In genomic region chr4:173883821-173884220, GRCh38 we compare ENCODE assay signal across 21 cellular contexts.
"Had no signal": no experiment of that assay in that cellular context is flagged by ENCODE, and none has a peak within 500 bp of the region (broad histone marks: within the 10 kb centered on the region; RNA-seq: fewer than 3 reads in every experiment).

No MANE protein-coding gene starts in this region.

- H3K4me3 ChIP-seq: left lung, mucosa of descending colon, sigmoid colon, stomach, thoracic aorta had no signal

- ATAC-seq: activated naive CD4-positive, alpha-beta T cell treated with anti-CD3 and anti-CD28 coated beads, Interleukin-2, amount 50 U/mL, for 72 hours; activated T-cell treated with anti-CD3 and anti-CD28 coated beads, Interleukin-2, amount 50 U/mL, for 4 hours; left lung; mucosa of descending colon; naive thymus-derived CD8-positive, alpha-beta T cell; WTC11 had no signal

- H3K27ac ChIP-seq: left lung, parathyroid adenoma, sigmoid colon, stomach, thoracic aorta had no signal

- H3K36me3 ChIP-seq: left lung, sigmoid colon, stomach, thoracic aorta had no signal

- DNase-seq: activated CD4-positive, alpha-beta memory T cell treated with anti-CD3 and anti-CD28 coated beads, Interleukin-2, amount 10 ng/mL, durations not matched to agents 7 days and 5 days; activated CD4-positive, alpha-beta T cell treated with anti-CD3 and anti-CD28 coated beads for 4 hours; activated effector memory CD4-positive, alpha-beta T cell treated with Interleukin-2 at 50 U/mL for 16 hours; activated T-cell treated with anti-CD3 and anti-CD28 coated beads, Interleukin-2, amount 50 U/mL, for 4 hours; amygdala; cortex of kidney; effector CD8-positive, alpha-beta T cell; kidney; left lung; mammary epithelial cell; mucosa of descending colon; naive thymus-derived CD8-positive, alpha-beta T cell; sigmoid colon; stimulated activated CD4-positive, alpha-beta T cell treated with anti-CD3 and anti-CD28 coated beads, Interleukin-12 subunit alpha, Interleukin-12 subunit beta, amount 100 ng/mL, for 4 hours; stimulated activated CD4-positive, alpha-beta T cell treated with anti-CD3 and anti-CD28 coated beads, Interleukin-2, amount 100 ng/mL, for 24 hours; stomach; T-helper 2 cell had no signal

- H3K27me3 ChIP-seq: left lung, sigmoid colon, stomach had no signal

- H3K9me3 ChIP-seq: mucosa of descending colon, sigmoid colon, thoracic aorta had no signal
